Comparison of ENCODE assay signal across 9 cellular contexts in the genomic region with DNA sequence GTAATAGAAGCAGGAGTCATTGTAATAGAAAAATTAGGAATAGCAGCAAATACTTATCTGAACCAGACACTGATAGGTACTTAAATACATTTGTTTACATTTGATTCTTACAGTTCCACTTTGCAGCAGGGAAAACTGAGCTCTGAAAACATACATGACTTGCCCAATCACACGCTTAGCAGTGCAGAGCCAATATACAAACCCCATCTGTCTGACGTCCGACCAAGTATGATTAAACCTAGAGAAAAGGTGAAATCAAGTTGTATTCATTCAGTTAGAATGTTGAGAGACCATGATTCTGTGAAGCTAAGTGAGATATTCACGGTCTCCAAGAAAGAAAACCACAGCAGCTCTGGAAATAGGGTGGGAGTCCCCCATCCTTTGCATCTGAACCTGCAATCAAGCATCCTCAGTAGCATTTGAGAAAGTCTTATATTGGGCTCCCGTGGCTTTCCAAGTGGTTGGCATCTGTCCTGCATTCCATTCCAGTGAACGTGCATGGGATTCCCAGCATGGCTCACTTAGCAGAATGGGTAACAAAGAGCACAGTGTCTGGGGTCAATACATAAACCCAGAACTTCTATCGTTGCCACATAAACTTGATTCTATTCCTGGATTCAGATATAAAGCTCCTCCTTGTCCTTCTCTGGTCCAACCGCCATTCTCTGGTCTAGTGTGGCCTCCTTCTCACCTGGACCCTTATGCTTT.
A peak's percentile ranks its signal among the peaks of the same experiment; 100 is the strongest.
DNase-seq lines count a peak whose midpoint lies in the region; TF ChIP-seq lines count a peak whose summit lies in the region.
"Had no signal": no experiment of that assay in that cellular context is flagged by ENCODE, and none has a peak within 500 bp of the region (broad histone marks: within the 10 kb centered on the region; RNA-seq: fewer than 3 reads in every experiment).

No MANE protein-coding gene starts in this region.

- no peak overlapping the region for H3K9ac ChIP-seq in mammary epithelial cell (ENCODE audit: insufficient read depth, low read length)

- BruUV-seq in mammary epithelial cell (replicated peaks; lab: Mats Ljungman, UMichigan): no TSS peak

- H3K79me2 ChIP-seq in mammary epithelial cell (ENCODE audit: insufficient read depth, low read length): no peaks in the 10 kb centered on the region

- H3K36me3 ChIP-seq in mammary epithelial cell (ENCODE audit: insufficient read depth, low read length): no peaks in the 10 kb centered on the region
- H3K36me3 ChIP-seq: BE2C had no signal

- no peak overlapping the region for H3K27ac Mint-ChIP-seq in mesothelial cell of epicardium

- no peaks in the 10 kb centered on the region for H3K27me3 Mint-ChIP-seq in mesothelial cell of epicardium (ENCODE audit: low read depth)

- no peaks in the 10 kb centered on the region for H3K36me3 Mint-ChIP-seq in mesothelial cell of epicardium

- no peaks in the 10 kb centered on the region for H3K9me3 Mint-ChIP-seq in mesothelial cell of epicardium

- intact Hi-C loops in mammary epithelial cell (cut with micrococcal nuclease): no loop called here

- H3K4me1 Mint-ChIP-seq in mesothelial cell of epicardium: peaks cover 19% of the 10 kb centered on the region

- H3K27ac ChIP-seq in mammary epithelial cell (ENCODE audit: insufficient read depth, low read depth, low read length) (peak overlapping the region; percentile 60), substantia nigra (ENCODE audit: low read depth, low read length, poor library complexity, severe bottlenecking) (no peak overlapping the region)

- H3K4me1 ChIP-seq in mammary epithelial cell (ENCODE audit: insufficient read depth, low read length): peaks cover 26% of the 10 kb centered on the region
- H3K4me1 ChIP-seq: BE2C had no signal

- peak overlapping the region; percentile 23 for H3K4me2 ChIP-seq in mammary epithelial cell (ENCODE audit: insufficient read depth, low read depth, low read length)

- TF ChIP-seq CTCF in mammary epithelial cell (conservative IDR thresholded peaks at IDR 0.05 in 1 of 2, IDR thresholded peaks at IDR 0.05 in 1 of 2; ENCODE audit: extremely low read depth in 1 of 2, insufficient read depth in 1 of 2, low read depth in 1 of 2, low read length in 2 of 2) (no peak), mesothelial cell of epicardium (IDR thresholded peaks at IDR 0.05; ENCODE audit: unreplicated experiment) (no peak)

- DNase-seq in 8988T (peak; percentile 29), HS-27A (ENCODE audit: low read depth) (peak; percentile 91), mammary epithelial cell (peak; percentile 97), kidney tubule cell (ENCODE audit: low spot score) (peak; percentile 99), NCI-H2227 (lab: John Stamatoyannopoulos, UW; ENCODE audit: unreplicated experiment) (no peak), substantia nigra (lab: John Stamatoyannopoulos, UW) (no peak), mesothelial cell of epicardium (ENCODE audit: low spot score in 2 of 2, unreplicated experiment in 2 of 2) (no peak)
- no peak for DNase-seq in activated naive CD4-positive, alpha-beta T cell treated with anti-CD3 and anti-CD28 coated beads, Interleukin-2, amount 50 U/mL, for 16 hours
- DNase-seq: BE2C had no signal

- no peak overlapping the region for H3K4me3 ChIP-seq in mammary epithelial cell (replicated peaks in 1 of 3; ENCODE audit: insufficient read depth in 1 of 3, low read depth in 2 of 3, low read length in 3 of 3)

- H3K9me3 ChIP-seq in mammary epithelial cell (replicated peaks; ENCODE audit: insufficient read depth, low read length): no peaks in the 10 kb centered on the region
- H3K9me3 ChIP-seq: BE2C had no signal

- H2AFZ ChIP-seq in mammary epithelial cell (ENCODE audit: low read depth, low read length): peak overlapping the region; percentile 48

- H4K20me1 ChIP-seq in mammary epithelial cell (ENCODE audit: insufficient read depth, low read length): no peaks in the 10 kb centered on the region

- no peaks in the 10 kb centered on the region for H3K27me3 ChIP-seq in mammary epithelial cell (ENCODE audit: insufficient read depth, low read length)
- H3K27me3 ChIP-seq: BE2C had no signal

- no peak overlapping the region for H3K4me3 Mint-ChIP-seq in mesothelial cell of epicardium

- in situ Hi-C loops in mammary epithelial cell (cut with MboI; ENCODE audit: low sequenced_read_pairs in 2 of 2): no loop called here

- dilution Hi-C loops in mammary epithelial cell (cut with HindIII; ENCODE audit: low sequenced_read_pairs): no loop called here

- CTCF ChIA-PET in mammary epithelial cell (lab: Charles Lee; ENCODE audit: low non-redundant PET): no interaction called here

- WGBS in mammary epithelial cell (ENCODE audit: low coverage, missing lambda C conversion rate): 13% methylated on average over 8 of the region's 8 CpGs

Comparison
In these comparisons a context has a peak if more than half of its experiments do, and no peak if none do; other contexts are left out.
1. DNase-seq: peak in 8988T (single experiment), HS-27A (single experiment), mammary epithelial cell (single experiment) and kidney tubule cell (single experiment); none in NCI-H2227 (single experiment), activated naive CD4-positive, alpha-beta T cell treated with anti-CD3 and anti-CD28 coated beads, Interleukin-2, amount 50 U/mL, for 16 hours (single experiment), substantia nigra (0 of 49) and mesothelial cell of epicardium (0 of 2).